6 cellular contexts compared by ENCODE assay signal in the genomic region with DNA sequence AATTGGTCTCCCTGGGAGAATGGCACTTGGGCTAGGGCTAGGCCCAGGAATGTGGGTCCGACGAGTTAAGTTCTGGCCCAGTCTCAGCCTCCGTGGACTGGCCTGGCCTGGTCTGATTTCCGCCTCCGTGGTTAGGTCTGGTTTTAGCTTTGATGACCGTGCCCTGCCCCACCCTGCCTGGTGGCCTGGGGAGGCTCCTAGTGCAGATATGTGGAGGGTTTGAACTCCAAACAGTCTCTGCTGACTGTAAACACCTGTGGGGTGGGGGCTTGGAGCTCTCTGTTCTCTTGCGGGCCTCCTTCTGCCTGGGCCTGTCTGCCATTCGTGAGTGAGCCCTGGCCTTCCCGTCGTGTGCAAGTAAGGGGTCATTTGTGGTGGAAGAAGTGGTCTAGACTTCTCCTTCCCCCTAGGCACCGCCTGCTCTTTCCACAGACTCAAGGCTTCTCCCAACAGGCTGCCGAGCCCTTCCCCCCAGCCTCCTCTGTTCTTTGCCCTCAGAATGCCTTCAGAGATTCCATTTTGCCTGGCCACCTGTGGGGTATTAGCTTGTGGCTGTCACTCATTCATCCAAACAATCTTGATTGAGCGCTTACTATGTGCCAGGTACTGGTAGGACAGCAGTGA. TPM values are rescaled to one million over a fixed set of nuclear protein-coding genes. Genes with fewer than 3 reads are reported as not detected.
A peak's percentile ranks its signal among the peaks of the same experiment; 100 is the strongest.
DNase-seq lines count a peak whose midpoint lies in the region; ATAC-seq and TF ChIP-seq lines count a peak whose summit lies in the region.

No MANE protein-coding gene starts in this region.

- H3K4me3 Mint-ChIP-seq in T-helper 17 cell, result peak overlapping the region; percentile 93

- POLR2A ChIA-PET in BJ (lab: Charles Lee), result no interaction called here

- no peak for TF ChIP-seq CTCF in BJ (IDR thresholded peaks at IDR 0.05; ENCODE audit: insufficient read depth, low read depth, low read length)

- H3K27me3 Mint-ChIP-seq in T-helper 17 cell, result no peaks in the 10 kb centered on the region

- peaks cover 6% of the 10 kb centered on the region for H3K36me3 Mint-ChIP-seq in T-helper 17 cell (ENCODE audit: low read depth)

- CTCF ChIA-PET in BJ (lab: Yijun Ruan, JAX), result interaction anchor here (1.5 kb wide), 1 partner anchor 15 kb away, joined by 10 read pairs; no protein-coding TSS in a partner anchor

- ATAC-seq in T-helper 17 cell, result no peak
- ATAC-seq in GM19023 (IDR thresholded peaks at IDR 0.05; ENCODE audit: unreplicated experiment), result no peak

- peak overlapping the region; percentile 97 for H3K4me3 ChIP-seq in BJ (ENCODE audit: low read depth, low read length)

- H3K9me3 ChIP-seq in T-helper 17 cell (ENCODE audit: control insufficient read depth, low read length, poor library complexity, severe bottlenecking), result no peaks in the 10 kb centered on the region

- no peaks in the 10 kb centered on the region for H3K27me3 ChIP-seq in BJ (ENCODE audit: control insufficient read depth, insufficient read depth, low read length)

- peaks cover 7% of the 10 kb centered on the region for H3K36me3 ChIP-seq in BJ (ENCODE audit: control insufficient read depth, insufficient read depth, low read length)

- H3K27ac Mint-ChIP-seq in T-helper 17 cell, result peak overlapping the region; percentile 95

- no peak for DNase-seq in BJ (ENCODE audit: low read depth)
- DNase-seq in T-helper 17 cell, result no peak
- DNase-seq in kidney tubule cell (ENCODE audit: low spot score), result peak; percentile 34
- no peak for DNase-seq in RPMI8226
- no peak for DNase-seq in NK-92 treated with Interleukin-12 subunit alpha and Interleukin-12 subunit beta, amount 100 ng/mL, for 24 hours (lab: John Stamatoyannopoulos, UW)

- H3K4me1 Mint-ChIP-seq in T-helper 17 cell, result peaks cover 55% of the 10 kb centered on the region

RNA-seq across cellular contexts. Expression of a gene that starts 1.5 kb away (rescaled TPM):
- polyA plus RNA-seq in BJ (2011; rRNA removed), result 15.4 and 32.9 TPM in 2 replicates
- 15.9 and 57.4 TPM in 2 replicates for polyA minus RNA-seq in BJ (2011; rRNA and poly(A)+ RNA removed)
- 100 to 1,000 TPM; 188 to 189 TPM for total RNA-seq in T-helper 17 cell

RNA-seq across cellular contexts. Expression of a gene that starts 4.9 kb away (rescaled TPM):
- 9.5 and 15.9 TPM in 2 replicates for polyA plus RNA-seq in BJ (2011; rRNA removed)
- 10.2 and 10.5 TPM in 2 replicates for polyA minus RNA-seq in BJ (2011; rRNA and poly(A)+ RNA removed)
- 100 to 1,000 TPM; 189 to 206 TPM for total RNA-seq in T-helper 17 cell

RNA-seq across cellular contexts. Expression of a gene that starts 15.9 kb away (rescaled TPM):
- polyA plus RNA-seq in BJ (2011; rRNA removed), result not detected in 2 replicates
- not detected in 2 replicates for polyA minus RNA-seq in BJ (2011; rRNA and poly(A)+ RNA removed)
- under 1 TPM; 0.23 to 0.75 TPM for total RNA-seq in T-helper 17 cell

RNA-seq across cellular contexts. Expression of a gene that starts 22.5 kb away (rescaled TPM):
- 25.0 and 31.3 TPM in 2 replicates for polyA plus RNA-seq in BJ (2011; rRNA removed)
- polyA minus RNA-seq in BJ (2011; rRNA and poly(A)+ RNA removed), result 13.6 and 16.1 TPM in 2 replicates
- 10 to 100 TPM; 65.5 to 69.7 TPM for total RNA-seq in T-helper 17 cell

RNA-seq across cellular contexts. Expression of a gene that starts 40.4 kb away (rescaled TPM):
- 6.0 and 9.2 TPM in 2 replicates for polyA plus RNA-seq in BJ (2011; rRNA removed)
- polyA minus RNA-seq in BJ (2011; rRNA and poly(A)+ RNA removed), result 12.1 and 12.5 TPM in 2 replicates
- total RNA-seq in T-helper 17 cell, result 1 to 10 TPM; 4.4 to 8.4 TPM
